ENCODE assay signal across 1 cellular context in genomic region chr9:111036946-111037743, GRCh38.
TF ChIP-seq lines count a peak whose summit lies in the region.

No MANE protein-coding gene starts in this region.

TF ChIP-seq in IMR-90, 13 proteins besides CTCF, POLR2A, EP300 and RAD21 (continued from another document):
- TF ChIP-seq RCOR1 (IDR thresholded peaks at IDR 0.05; ENCODE audit: insufficient replicate concordance, low read length), result no peak
- TF ChIP-seq SMC3 (IDR thresholded peaks at IDR 0.05; ENCODE audit: low read depth, low read length), result 0 out of 2 replicates have a peak, but pooled peaks have one; percentile 6
